ENCODE assay signal across 19 cellular contexts in genomic region chr9:79603222-79603925, GRCh38. TPM values are rescaled to one million over a fixed set of nuclear protein-coding genes. Genes with fewer than 3 reads are reported as not detected.
DNase-seq lines count a peak whose midpoint lies in the region; ATAC-seq, FAIRE-seq and TF ChIP-seq lines count a peak whose summit lies in the region.
"Had no signal": no experiment of that assay in that cellular context is flagged by ENCODE, and none has a peak within 500 bp of the region (broad histone marks: within the 10 kb centered on the region; RNA-seq: fewer than 3 reads in every experiment).

No MANE protein-coding gene starts in this region.

- H3K27ac ChIP-seq in AG04450 (ENCODE audit: low read depth, low read length) (no peak overlapping the region), neural progenitor cell (peak overlapping the region; percentile 9), pancreas (no peak overlapping the region)
- H3K27ac ChIP-seq: C4-2B, PC-9 had no signal

- CTCF ChIA-PET in AG04450 (lab: Charles Lee) = no interaction called here
- CTCF ChIA-PET in HEK293T (lab: Yijun Ruan, JAX) = interaction anchor here (0.6 to 1.2 kb wide), 2 partner anchors 16 to 18 kb away, joined by 4 to 5 read pairs; no protein-coding TSS in a partner anchor
- CTCF ChIA-PET in activated naive CD4-positive, alpha-beta T cell treated with anti-CD3 and anti-CD28 coated beads, Interleukin-2, amount 10 ng/mL, durations not matched to agents 7 days and 5 days (lab: Charles Lee) = no interaction called here

- H3K4me1 ChIP-seq in neural progenitor cell (peaks cover 6% of the 10 kb centered on the region), pancreas (peaks cover 0 to 8% (median 0%) of the 10 kb centered on the region in 3 donors)
- H3K4me1 ChIP-seq: HAP-1 had no signal

- H3K36me3 Mint-ChIP-seq in neural progenitor cell = peaks cover 37% of the 10 kb centered on the region
- peaks cover 40% of the 10 kb centered on the region for H3K36me3 Mint-ChIP-seq in activated naive CD4-positive, alpha-beta T cell treated with anti-CD3 and anti-CD28 coated beads, Interleukin-2, amount 10 ng/mL, durations not matched to agents 7 days and 5 days

- peaks cover 100% of the 10 kb centered on the region for H3K79me2 ChIP-seq in neural progenitor cell (ENCODE audit: low read depth)

- FAIRE-seq in D721Med (lab: Jason Lieb, UNC) = no peak
- FAIRE-seq in pancreas (lab: Jason Lieb, UNC) = no peak

- H3K9me3 Mint-ChIP-seq in neural progenitor cell = peaks cover 57% of the 10 kb centered on the region
- peaks cover 17% of the 10 kb centered on the region for H3K9me3 Mint-ChIP-seq in activated naive CD4-positive, alpha-beta T cell treated with anti-CD3 and anti-CD28 coated beads, Interleukin-2, amount 10 ng/mL, durations not matched to agents 7 days and 5 days

- H3K27me3 ChIP-seq in AG04450 (ENCODE audit: control insufficient read depth, insufficient read depth, low read length) (no peaks in the 10 kb centered on the region), neural progenitor cell (no peaks in the 10 kb centered on the region), pancreas (no peaks in the 10 kb centered on the region)
- H3K27me3 ChIP-seq: MG63 had no signal

- H3F3A ChIP-seq in neural progenitor cell (ENCODE audit: low read depth) = peaks cover 27% of the 10 kb centered on the region

- TF ChIP-seq CTCF in AG04450 (IDR thresholded peaks at IDR 0.05; ENCODE audit: low read depth, low read length) = peak; percentile 13; the same call in 1 of the 2 replicates
- no peak for TF ChIP-seq CTCF in neural progenitor cell (IDR thresholded peaks at IDR 0.05)
- TF ChIP-seq CTCF in D721Med (IDR thresholded peaks at IDR 0.05; ENCODE audit: insufficient read depth, missing control alignments) = no peak
- TF ChIP-seq CTCF in pancreas (IDR thresholded peaks at IDR 0.05) = no peak

- H3K4me3 ChIP-seq in AG04450 (ENCODE audit: low read depth, low read length) (no peak overlapping the region), neural progenitor cell (no peak overlapping the region), pancreas (no peak overlapping the region)
- H3K4me3 ChIP-seq: HAP-1, MG63, PC-9 had no signal

- DNase-seq in AG04450 (ENCODE audit: low read depth, low spot score) (no peak), HEK293T (ENCODE audit: extremely low spot score) (no peak), astrocyte of the hippocampus (ENCODE audit: low read depth, low spot score) (peak; percentile 13), neural progenitor cell (ENCODE audit: low spot score) (no peak), D721Med (ENCODE audit: insufficient read length, low spot score) (no peak), pancreas (no peak)
- no peak for DNase-seq in activated naive CD4-positive, alpha-beta T cell treated with anti-CD3 and anti-CD28 coated beads, Interleukin-2, amount 10 ng/mL, durations not matched to agents 7 days and 5 days
- DNase-seq: DMS 273 treated with DMSO at 0.1 percent for 48 hours, KG1, MG63, NCI-H1092, NCI-H146, NCI-H2081, NCI-H510A treated with DMSO at 0.1 percent for 48 hours, NCI-H82, PC-9 had no signal

- no peak overlapping the region for H2AFZ ChIP-seq in neural progenitor cell (replicated peaks)
- H2AFZ ChIP-seq: PC-9 had no signal

- H3K4me3 Mint-ChIP-seq in neural progenitor cell = no peak overlapping the region
- H3K4me3 Mint-ChIP-seq in activated naive CD4-positive, alpha-beta T cell treated with anti-CD3 and anti-CD28 coated beads, Interleukin-2, amount 10 ng/mL, durations not matched to agents 7 days and 5 days = no peak overlapping the region

- POLR2A ChIA-PET in AG04450 (lab: Yijun Ruan, JAX) (no interaction called here), HEK293T (lab: Yijun Ruan, JAX) (interaction anchor here (0.8 to 3.5 kb wide), 2 partner anchors 21 to 32 kb away, joined by 3 to 13 read pairs; partner anchors contain the start of gene TLE4)

- WGBS in pancreas, 2 donors = 95 to 100% methylated on average over 3 of the region's 3 CpGs

- peaks cover 53% of the 10 kb centered on the region for H3K36me3 ChIP-seq in neural progenitor cell
- H3K36me3 ChIP-seq in pancreas = no peaks in the 10 kb centered on the region
- H3K36me3 ChIP-seq: HAP-1, MG63 had no signal

- intact Hi-C loops in pancreas (cut with DNase I) = no loop called here

- H4K20me1 ChIP-seq in neural progenitor cell (ENCODE audit: low read depth) = peaks cover 57% of the 10 kb centered on the region

- no peak overlapping the region for H3K27ac Mint-ChIP-seq in neural progenitor cell
- no peak overlapping the region for H3K27ac Mint-ChIP-seq in activated naive CD4-positive, alpha-beta T cell treated with anti-CD3 and anti-CD28 coated beads, Interleukin-2, amount 10 ng/mL, durations not matched to agents 7 days and 5 days

- H3K4me2 ChIP-seq in neural progenitor cell = no peak overlapping the region
- H3K4me2 ChIP-seq: PC-9 had no signal

- H3K9me3 ChIP-seq in AG04450 (ENCODE audit: control insufficient read depth, insufficient read depth, low read length) (no peaks in the 10 kb centered on the region), neural progenitor cell (ENCODE audit: low read depth) (peaks cover 9% of the 10 kb centered on the region), pancreas (no peaks in the 10 kb centered on the region)
- H3K9me3 ChIP-seq: HAP-1, MG63 had no signal

- peaks cover 7% of the 10 kb centered on the region for H3K4me1 Mint-ChIP-seq in neural progenitor cell
- H3K4me1 Mint-ChIP-seq in activated naive CD4-positive, alpha-beta T cell treated with anti-CD3 and anti-CD28 coated beads, Interleukin-2, amount 10 ng/mL, durations not matched to agents 7 days and 5 days = peaks cover 3% of the 10 kb centered on the region

- peaks cover 2% of the 10 kb centered on the region for H3K27me3 Mint-ChIP-seq in neural progenitor cell (ENCODE audit: insufficient read depth, low read depth)
- H3K27me3 Mint-ChIP-seq in activated naive CD4-positive, alpha-beta T cell treated with anti-CD3 and anti-CD28 coated beads, Interleukin-2, amount 10 ng/mL, durations not matched to agents 7 days and 5 days = no peaks in the 10 kb centered on the region

- ATAC-seq in pancreas (no peak), esophagus mucosa (no peak)

- H3K9ac ChIP-seq in neural progenitor cell = no peak overlapping the region

TF ChIP-seq in HEK293T, 16 proteins besides CTCF, POLR2A, EP300 and RAD21:
- TF ChIP-seq HDGF (IDR thresholded peaks at IDR 0.05; ENCODE audit: borderline replicate concordance) = no peak
- 0 out of 2 replicates have a peak, but pooled peaks have one; percentile 4 for TF ChIP-seq L3MBTL2 (conservative IDR thresholded peaks at IDR 0.05)

RNA-seq across cellular contexts. Expression of gene TLE4, which starts 31.6 kb away (rescaled TPM):
- polyA plus RNA-seq in AG04450 (2011; rRNA removed) (42.2 and 53.4 TPM in 2 replicates), pancreas (1 to 10 TPM; 2.8 to 4.1 TPM)
- 114 and 117 TPM in 2 replicates for polyA minus RNA-seq in AG04450 (2011; rRNA and poly(A)+ RNA removed)
- total RNA-seq in neural progenitor cell (ENCODE audit: low replicate concordance) (236 and 265 TPM in 2 replicates), pancreas (10 to 100 TPM in 3 of 6 donors, 1 to 10 TPM in 3; 8.0 to 19.0 (median 10.3) TPM), esophagus mucosa (30.4 TPM)
- total RNA-seq: PC-9 had no signal
